Comparison of ENCODE assay signal across 8 cellular contexts in the genomic region with DNA sequence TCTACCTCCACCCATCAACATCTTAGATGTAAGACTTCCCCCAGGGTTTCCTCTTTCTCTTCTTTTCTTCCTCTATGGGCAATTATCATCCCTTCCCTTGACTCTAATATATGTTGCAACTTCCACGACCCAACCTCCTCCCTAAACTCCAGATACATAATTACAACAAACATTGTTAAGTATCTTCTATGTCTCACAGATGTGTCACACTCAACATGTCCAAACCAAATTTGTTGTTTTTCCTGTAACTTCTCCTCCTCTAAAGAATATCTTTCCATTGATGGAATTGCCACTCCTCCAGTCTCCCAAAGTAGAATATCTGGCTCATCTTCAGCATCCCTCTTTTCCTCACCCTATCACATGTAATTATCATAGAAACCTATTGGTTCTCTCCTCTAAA.
"Had no signal": no experiment of that assay in that cellular context is flagged by ENCODE, and none has a peak within 500 bp of the region (broad histone marks: within the 10 kb centered on the region; RNA-seq: fewer than 3 reads in every experiment).

No MANE protein-coding gene starts in this region.

- H3K27ac ChIP-seq: HL-60 had no signal

- H3K4me1 Mint-ChIP-seq: IgD-negative memory B cell had no signal

- H3K27me3 Mint-ChIP-seq: IgD-negative memory B cell had no signal

- H3K4me1 ChIP-seq: HAP-1 had no signal

- H3K4me3 Mint-ChIP-seq: HFFc6, IgD-negative memory B cell had no signal

- H3K4me3 ChIP-seq: HAP-1 had no signal

- H3K36me3 Mint-ChIP-seq: IgD-negative memory B cell had no signal

- H3K27ac Mint-ChIP-seq: HFFc6 had no signal

- ATAC-seq: HCT116, HepG2 had no signal

- DNase-seq: GOT3, H7, HFFc6 had no signal

- H3K36me3 ChIP-seq: HAP-1 had no signal
